Comparison of ENCODE assay signal across 18 cellular contexts in genomic region chr10:4025339-4025738, GRCh38.
A peak's percentile ranks its signal among the peaks of the same experiment; 100 is the strongest.
DNase-seq lines count a peak whose midpoint lies in the region; ATAC-seq, FAIRE-seq and TF ChIP-seq lines count a peak whose summit lies in the region.
"Had no signal": no experiment of that assay in that cellular context is flagged by ENCODE, and none has a peak within 500 bp of the region (broad histone marks: within the 10 kb centered on the region; RNA-seq: fewer than 3 reads in every experiment).

No MANE protein-coding gene starts in this region.

- H2BK5ac ChIP-seq in neuronal stem cell (ENCODE audit: low read length): no peak overlapping the region

- POLR2A ChIA-PET in activated naive CD8-positive, alpha-beta T cell treated with anti-CD3 and anti-CD28 coated beads, Interleukin-2, amount 10 ng/mL, durations not matched to agents 7 days and 5 days (lab: Charles Lee): no interaction called here

- FAIRE-seq in astrocyte (lab: Jason Lieb, UNC): no peak
- FAIRE-seq: H54 had no signal

- H3K18ac ChIP-seq in neuronal stem cell (ENCODE audit: low read length): no peak overlapping the region

- H3K4ac ChIP-seq in neuronal stem cell (ENCODE audit: low read length): no peak overlapping the region

- H3K9me3 ChIP-seq in astrocyte (ENCODE audit: insufficient read depth, low read depth, low read length): no peaks in the 10 kb centered on the region
- no peaks in the 10 kb centered on the region for H3K9me3 ChIP-seq in neuronal stem cell (replicated peaks in 1 of 2; ENCODE audit: control insufficient read depth in 2 of 2, insufficient read depth in 1 of 2, low read depth in 1 of 2, low read length in 2 of 2)

- peak; percentile 58 for ATAC-seq in activated naive CD8-positive, alpha-beta T cell treated with anti-CD3 and anti-CD28 coated beads, Interleukin-2, amount 10 ng/mL, durations not matched to agents 7 days and 5 days (ENCODE audit: low read depth)
- ATAC-seq in activated naive CD8-positive, alpha-beta T cell treated with anti-CD3 and anti-CD28 coated beads, Interleukin-2, amount 50 U/mL, for 24 hours: no peak
- no peak for ATAC-seq in GM18498 (IDR thresholded peaks at IDR 0.05; ENCODE audit: unreplicated experiment)
- ATAC-seq: HCT116 had no signal

- no peak overlapping the region for H2BK15ac ChIP-seq in neuronal stem cell (ENCODE audit: low read length)

- peaks cover 9% of the 10 kb centered on the region for H3K36me3 Mint-ChIP-seq in activated naive CD8-positive, alpha-beta T cell treated with anti-CD3 and anti-CD28 coated beads, Interleukin-2, amount 10 ng/mL, durations not matched to agents 7 days and 5 days
- H3K36me3 Mint-ChIP-seq in activated naive CD8-positive, alpha-beta T cell treated with anti-CD3 and anti-CD28 coated beads, Interleukin-2, amount 50 U/mL, for 24 hours (ENCODE audit: low read depth): no peaks in the 10 kb centered on the region
- H3K36me3 Mint-ChIP-seq in astrocyte (ENCODE audit: low read depth, unreplicated experiment): no peaks in the 10 kb centered on the region

- H3K27me3 ChIP-seq in astrocyte (ENCODE audit: insufficient read depth, low read length) (no peaks in the 10 kb centered on the region), neuronal stem cell (ENCODE audit: control insufficient read depth in 3 of 3, insufficient read depth in 3 of 3, low read depth in 1 of 3, low read length in 3 of 3) (no peaks in the 10 kb centered on the region)
- H3K27me3 ChIP-seq: BLaER1 treated with 17β-estradiol and CSF1 and Interleukin-3, amounts not matched to agents 10 nM and 100 nM had no signal

- peaks cover 22% of the 10 kb centered on the region for H3K4me1 Mint-ChIP-seq in activated naive CD8-positive, alpha-beta T cell treated with anti-CD3 and anti-CD28 coated beads, Interleukin-2, amount 10 ng/mL, durations not matched to agents 7 days and 5 days
- no peaks in the 10 kb centered on the region for H3K4me1 Mint-ChIP-seq in activated naive CD8-positive, alpha-beta T cell treated with anti-CD3 and anti-CD28 coated beads, Interleukin-2, amount 50 U/mL, for 24 hours
- H3K4me1 Mint-ChIP-seq in astrocyte (ENCODE audit: low read depth, unreplicated experiment): peaks cover 42% of the 10 kb centered on the region

- H3K27ac ChIP-seq in astrocyte (ENCODE audit: low read depth, low read length): no peak overlapping the region
- H3K27ac ChIP-seq in neuronal stem cell (replicated peaks; ENCODE audit: low read length): no peak overlapping the region
- H3K27ac ChIP-seq: BLaER1 treated with 17β-estradiol and CSF1 and Interleukin-3, amounts not matched to agents 10 nM and 100 nM had no signal

- peak overlapping the region; percentile 19 for H3K27ac Mint-ChIP-seq in activated naive CD8-positive, alpha-beta T cell treated with anti-CD3 and anti-CD28 coated beads, Interleukin-2, amount 10 ng/mL, durations not matched to agents 7 days and 5 days
- no peak overlapping the region for H3K27ac Mint-ChIP-seq in activated naive CD8-positive, alpha-beta T cell treated with anti-CD3 and anti-CD28 coated beads, Interleukin-2, amount 50 U/mL, for 24 hours
- H3K27ac Mint-ChIP-seq in astrocyte (ENCODE audit: unreplicated experiment): peak overlapping the region; percentile 98
- H3K27ac Mint-ChIP-seq: CD4-positive, alpha-beta T cell had no signal

- H3K4me3 Mint-ChIP-seq in activated naive CD8-positive, alpha-beta T cell treated with anti-CD3 and anti-CD28 coated beads, Interleukin-2, amount 10 ng/mL, durations not matched to agents 7 days and 5 days: no peak overlapping the region
- no peak overlapping the region for H3K4me3 Mint-ChIP-seq in activated naive CD8-positive, alpha-beta T cell treated with anti-CD3 and anti-CD28 coated beads, Interleukin-2, amount 50 U/mL, for 24 hours
- H3K4me3 Mint-ChIP-seq in astrocyte (ENCODE audit: unreplicated experiment): no peak overlapping the region
- H3K4me3 Mint-ChIP-seq: CD4-positive, alpha-beta T cell had no signal

- no peak overlapping the region for H2AFZ ChIP-seq in astrocyte (ENCODE audit: low read depth, low read length)
- peak overlapping the region; percentile 9 for H2AFZ ChIP-seq in neuronal stem cell (ENCODE audit: low read length)

- H2AK5ac ChIP-seq in neuronal stem cell (ENCODE audit: low read depth, low read length): no peak overlapping the region

- no peak overlapping the region for H4K8ac ChIP-seq in neuronal stem cell (ENCODE audit: low read depth, low read length)

- H3K4me2 ChIP-seq in astrocyte (ENCODE audit: low read length) (no peak overlapping the region), neuronal stem cell (ENCODE audit: insufficient read depth, low read length, poor library complexity, severe bottlenecking) (no peak overlapping the region)

- H3K9ac ChIP-seq in astrocyte (ENCODE audit: low read length) (no peak overlapping the region), neuronal stem cell (ENCODE audit: low read depth, low read length, poor library complexity) (no peak overlapping the region)
- H3K9ac ChIP-seq: BLaER1 treated with 17β-estradiol and CSF1 and Interleukin-3, amounts not matched to agents 10 nM and 100 nM had no signal

- H3K4me3 ChIP-seq in astrocyte (ENCODE audit: insufficient read depth, low read depth, low read length): no peak overlapping the region
- no peak overlapping the region for H3K4me3 ChIP-seq in neuronal stem cell (ENCODE audit: low read length in 2 of 2)
- H3K4me3 ChIP-seq: BLaER1 treated with 17β-estradiol and CSF1 and Interleukin-3, amounts not matched to agents 10 nM and 100 nM had no signal

- peaks cover 2% of the 10 kb centered on the region for H3K9me3 Mint-ChIP-seq in activated naive CD8-positive, alpha-beta T cell treated with anti-CD3 and anti-CD28 coated beads, Interleukin-2, amount 10 ng/mL, durations not matched to agents 7 days and 5 days
- H3K9me3 Mint-ChIP-seq in activated naive CD8-positive, alpha-beta T cell treated with anti-CD3 and anti-CD28 coated beads, Interleukin-2, amount 50 U/mL, for 24 hours: no peaks in the 10 kb centered on the region
- H3K9me3 Mint-ChIP-seq in astrocyte (ENCODE audit: unreplicated experiment): peaks cover 6% of the 10 kb centered on the region
- H3K9me3 Mint-ChIP-seq: CD4-positive, alpha-beta T cell had no signal

- H3K36me3 ChIP-seq in astrocyte (ENCODE audit: insufficient read depth, low read length) (no peaks in the 10 kb centered on the region), neuronal stem cell (replicated peaks in 1 of 2; ENCODE audit: control insufficient read depth in 2 of 2, insufficient read depth in 2 of 2, low read length in 2 of 2) (no peaks in the 10 kb centered on the region)
- H3K36me3 ChIP-seq: BLaER1 treated with 17β-estradiol and CSF1 and Interleukin-3, amounts not matched to agents 10 nM and 100 nM had no signal

- no peak for TF ChIP-seq CTCF in astrocyte (IDR thresholded peaks at IDR 0.05; ENCODE audit: insufficient read depth, low read depth, low read length)

- WGBS in neuronal stem cell (ENCODE audit: extremely low coverage in 2 of 2, insufficient read length in 2 of 2, insufficient replicate concordance in 1 of 2), 2 donors: no CpG with 5 or more reads among the region's 4 CpGs

- H4K91ac ChIP-seq in neuronal stem cell (ENCODE audit: low read depth, low read length, poor library complexity): no peak overlapping the region

- H2BK120ac ChIP-seq in neuronal stem cell (ENCODE audit: low read depth, low read length): no peak overlapping the region

- no peaks in the 10 kb centered on the region for H3K79me1 ChIP-seq in neuronal stem cell (ENCODE audit: low read depth, low read length)

- no peak for DNase-seq in activated naive CD8-positive, alpha-beta T cell treated with anti-CD3 and anti-CD28 coated beads, Interleukin-2, amount 10 ng/mL, durations not matched to agents 7 days and 5 days
- no peak for DNase-seq in activated naive CD8-positive, alpha-beta T cell treated with anti-CD3 and anti-CD28 coated beads, Interleukin-2, amount 50 U/mL, for 24 hours
- no peak for DNase-seq in astrocyte (ENCODE audit: low read depth)
- DNase-seq in neuronal stem cell (ENCODE audit: low spot score): no peak
- DNase-seq in NCI-H82 (lab: John Stamatoyannopoulos, UW): no peak
- DNase-seq in NCI-H774 (lab: John Stamatoyannopoulos, UW): no peak
- DNase-seq: 8988T; AML-193; Calu3; CD4-positive, alpha-beta T cell; DMS 273 treated with DMSO at 0.1 percent for 48 hours; EL; GDM1; KBM-7 had no signal

- H3K27me3 Mint-ChIP-seq in activated naive CD8-positive, alpha-beta T cell treated with anti-CD3 and anti-CD28 coated beads, Interleukin-2, amount 10 ng/mL, durations not matched to agents 7 days and 5 days: no peaks in the 10 kb centered on the region
- H3K27me3 Mint-ChIP-seq in activated naive CD8-positive, alpha-beta T cell treated with anti-CD3 and anti-CD28 coated beads, Interleukin-2, amount 50 U/mL, for 24 hours: peaks cover 3% of the 10 kb centered on the region
- H3K27me3 Mint-ChIP-seq in astrocyte (ENCODE audit: low read depth, unreplicated experiment): no peaks in the 10 kb centered on the region
- H3K27me3 Mint-ChIP-seq: CD4-positive, alpha-beta T cell had no signal

- H3K4me1 ChIP-seq in astrocyte (ENCODE audit: insufficient read depth, low read length) (peaks cover 6% of the 10 kb centered on the region), neuronal stem cell (ENCODE audit: control insufficient read depth in 2 of 2, insufficient read depth in 1 of 2, low read depth in 1 of 2, low read length in 2 of 2) (peaks cover 2 to 3% of the 10 kb centered on the region in 2 donors)

- H3K79me2 ChIP-seq in astrocyte (ENCODE audit: insufficient read depth, low read length): no peaks in the 10 kb centered on the region

- H3K14ac ChIP-seq in neuronal stem cell (ENCODE audit: low read length): no peak overlapping the region

- no peak overlapping the region for H2BK12ac ChIP-seq in neuronal stem cell (ENCODE audit: low read length)

- H3K23ac ChIP-seq in neuronal stem cell (ENCODE audit: low read depth, low read length, poor library complexity): no peak overlapping the region

- no peaks in the 10 kb centered on the region for H4K20me1 ChIP-seq in astrocyte (ENCODE audit: insufficient read depth, low read length)
- H4K20me1 ChIP-seq: BLaER1 treated with 17β-estradiol and CSF1 and Interleukin-3, amounts not matched to agents 10 nM and 100 nM had no signal
